ENCODE assay signal across 11 cellular contexts in the genomic region with DNA sequence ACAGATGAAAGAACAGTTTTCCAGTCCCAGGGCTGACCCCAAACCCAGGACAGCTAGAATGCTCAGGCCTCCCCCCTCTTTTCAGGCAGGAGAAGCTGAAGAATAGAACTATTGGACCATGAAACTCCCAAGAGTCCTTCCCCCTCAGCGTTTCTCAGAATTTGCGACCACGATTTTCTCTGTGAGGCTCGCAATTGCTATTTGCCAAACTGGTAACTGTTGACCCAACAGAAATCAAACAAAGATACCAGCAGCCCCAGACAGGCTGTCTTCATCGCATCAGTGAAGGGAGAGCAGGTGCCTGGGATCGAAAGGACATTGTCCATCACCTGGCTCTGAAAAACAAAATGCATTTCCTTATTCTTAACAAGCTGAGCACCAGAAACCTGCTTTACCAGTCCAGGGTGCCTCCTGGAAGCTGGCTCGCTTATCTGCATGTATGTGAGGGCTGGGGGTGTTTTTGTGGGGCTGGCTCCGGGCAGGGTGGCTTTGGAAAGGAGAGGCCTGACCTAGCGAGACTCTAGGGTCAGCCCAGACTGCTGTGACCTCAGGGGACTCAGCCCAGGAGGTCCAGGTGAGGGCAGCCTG. TPM values are rescaled to one million over a fixed set of nuclear protein-coding genes. Genes with fewer than 3 reads are reported as not detected.
DNase-seq lines count a peak whose midpoint lies in the region; ATAC-seq, FAIRE-seq and TF ChIP-seq lines count a peak whose summit lies in the region.
"Had no signal": no experiment of that assay in that cellular context is flagged by ENCODE, and none has a peak within 500 bp of the region (broad histone marks: within the 10 kb centered on the region; RNA-seq: fewer than 3 reads in every experiment).

No MANE protein-coding gene starts in this region.

- H3K79me1 ChIP-seq in mesendoderm (ENCODE audit: low read length): peaks cover 8% of the 10 kb centered on the region

- H3K4me3 ChIP-seq in HUES48 (ENCODE audit: low read depth, low read length) (no peak overlapping the region), PC-9 (peak overlapping the region; percentile 33; the same call in 1 of the 2 replicates), small intestine (ENCODE audit: low read depth in 1 of 2, low read length in 2 of 2) (no peak overlapping the region), mesendoderm (ENCODE audit: low read length) (no peak overlapping the region), Karpas-422 (ENCODE audit: low read length) (no peak overlapping the region)
- H3K4me3 ChIP-seq: vagina had no signal

- CTCF ChIA-PET in PC-9 (lab: Charles Lee): interaction anchor here (0.6 to 1.2 kb wide), 2 partner anchors 24 to 32 kb away, joined by 3 read pairs; no protein-coding TSS in a partner anchor

- no peak overlapping the region for H3K18ac ChIP-seq in mesendoderm (ENCODE audit: low read length)

- H3K23ac ChIP-seq in mesendoderm (ENCODE audit: low read length): no peak overlapping the region

- H3K9ac ChIP-seq in HUES48 (ENCODE audit: low read depth, low read length): no peak overlapping the region
- no peak overlapping the region for H3K9ac ChIP-seq in mesendoderm (ENCODE audit: low read length)
- no peak overlapping the region for H3K9ac ChIP-seq in Karpas-422 (ENCODE audit: low read length)

- H3K27ac ChIP-seq in HUES48 (ENCODE audit: low read depth, low read length) (peak overlapping the region; percentile 71), PC-9 (peak overlapping the region; percentile 85), small intestine (ENCODE audit: low read depth in 1 of 2, low read length in 1 of 2) (peak overlapping the region; percentile 63 to 87), mesendoderm (ENCODE audit: low read depth, low read length) (no peak overlapping the region), Karpas-422 (ENCODE audit: low read length) (no peak overlapping the region)
- H3K27ac ChIP-seq: vagina had no signal

- no peak for ATAC-seq in HG03469 (IDR thresholded peaks at IDR 0.05; ENCODE audit: unreplicated experiment)
- ATAC-seq: activated CD4-positive, alpha-beta T cell treated with anti-CD3 and anti-CD28 coated beads for 36 hours had no signal

- H3K56ac ChIP-seq in mesendoderm (ENCODE audit: low read length): no peak overlapping the region

- no TSS peak for BruUV-seq in PC-9 (replicated peaks; lab: Mats Ljungman, UMichigan)

- no peak overlapping the region for H2BK5ac ChIP-seq in mesendoderm (ENCODE audit: low read length)

- TF ChIP-seq CTCF in PC-9 (conservative IDR thresholded peaks at IDR 0.05): no peak

- H3K79me2 ChIP-seq in PC-9 (ENCODE audit: low read depth) (peaks cover 98% of the 10 kb centered on the region), mesendoderm (ENCODE audit: control insufficient read depth, insufficient read depth, low read length) (peaks cover 6% of the 10 kb centered on the region), Karpas-422 (ENCODE audit: low read length) (no peaks in the 10 kb centered on the region)

- peak overlapping the region; percentile 77 for H3K4me2 ChIP-seq in PC-9
- H3K4me2 ChIP-seq in mesendoderm (ENCODE audit: low read length): no peak overlapping the region
- H3K4me2 ChIP-seq in Karpas-422 (ENCODE audit: low read depth, low read length, poor library complexity, severe bottlenecking): no peak overlapping the region

- no peak overlapping the region for H2BK120ac ChIP-seq in mesendoderm (ENCODE audit: low read depth, low read length)

- peaks cover 4% of the 10 kb centered on the region for H4K20me1 ChIP-seq in PC-9 (ENCODE audit: insufficient read depth)
- no peaks in the 10 kb centered on the region for H4K20me1 ChIP-seq in Karpas-422 (ENCODE audit: insufficient read depth, low read depth, low read length)

- peaks cover 71% of the 10 kb centered on the region for H3F3A ChIP-seq in PC-9 (ENCODE audit: insufficient read depth, low read depth)

- H2BK15ac ChIP-seq in mesendoderm (replicated peaks; ENCODE audit: low read depth): no peak overlapping the region

- peak; percentile 80 to 96 for DNase-seq in PC-9
- DNase-seq in kidney tubule cell (ENCODE audit: low spot score): peak; percentile 42
- DNase-seq in small intestine: peak; percentile 89
- DNase-seq in inferior parietal cortex (ENCODE audit: extremely low spot score): no peak
- no peak for DNase-seq in mesendoderm
- DNase-seq in Karpas-422: no peak
- DNase-seq: activated CD4-positive, alpha-beta T cell treated with anti-CD3 and anti-CD28 coated beads for 36 hours; activated naive CD8-positive, alpha-beta T cell treated with anti-CD3 and anti-CD28 coated beads, Interleukin-2, amount 10 ng/mL, durations not matched to agents 7 days and 5 days had no signal

- POLR2A ChIA-PET in PC-9 (lab: Charles Lee; ENCODE audit: unreplicated experiment): interaction anchor here (0.7 to 0.9 kb wide), 3 partner anchors 14 to 49 kb away, joined by 3 to 6 read pairs (median 4); no protein-coding TSS in a partner anchor

- H3K27me3 ChIP-seq in HUES48 (ENCODE audit: control insufficient read depth, insufficient read depth, low read length) (no peaks in the 10 kb centered on the region), PC-9 (ENCODE audit: insufficient read depth, low read depth) (no peaks in the 10 kb centered on the region), small intestine (ENCODE audit: control insufficient read depth in 2 of 2, insufficient read depth in 2 of 2, low read length in 2 of 2) (no peaks in the 10 kb centered on the region), mesendoderm (ENCODE audit: insufficient read depth, low read length, poor library complexity) (no peaks in the 10 kb centered on the region), Karpas-422 (ENCODE audit: low read length) (no peaks in the 10 kb centered on the region)
- H3K27me3 ChIP-seq: vagina had no signal

- H3K9me3 ChIP-seq in HUES48 (ENCODE audit: control insufficient read depth, insufficient read depth, low read length) (no peaks in the 10 kb centered on the region), PC-9 (ENCODE audit: insufficient read depth, low read depth) (no peaks in the 10 kb centered on the region), small intestine (ENCODE audit: control insufficient read depth, low read depth) (no peaks in the 10 kb centered on the region), Karpas-422 (ENCODE audit: low read length) (no peaks in the 10 kb centered on the region)
- H3K9me3 ChIP-seq: vagina had no signal

- H4K8ac ChIP-seq in mesendoderm (ENCODE audit: low read depth, low read length): no peak overlapping the region

- H2AK5ac ChIP-seq in mesendoderm (ENCODE audit: low read length): no peak overlapping the region

- no peak overlapping the region for H2AFZ ChIP-seq in PC-9
- no peak overlapping the region for H2AFZ ChIP-seq in Karpas-422 (ENCODE audit: low read length)

- no peaks in the 10 kb centered on the region for H3K9me2 ChIP-seq in PC-9 (ENCODE audit: insufficient read depth)
- no peaks in the 10 kb centered on the region for H3K9me2 ChIP-seq in Karpas-422 (replicated peaks; ENCODE audit: insufficient read depth, low read length)

- H3K36me3 ChIP-seq in HUES48 (ENCODE audit: control insufficient read depth, insufficient read depth, low read length) (no peaks in the 10 kb centered on the region), PC-9 (ENCODE audit: low read depth) (no peaks in the 10 kb centered on the region), small intestine (ENCODE audit: control insufficient read depth in 2 of 2, insufficient read depth in 2 of 2, low read length in 2 of 2) (no peaks in the 10 kb centered on the region), mesendoderm (ENCODE audit: control insufficient read depth, insufficient read depth, low read length) (no peaks in the 10 kb centered on the region), Karpas-422 (ENCODE audit: insufficient read depth, low read length) (no peaks in the 10 kb centered on the region)
- H3K36me3 ChIP-seq: vagina had no signal

- H3K4me1 ChIP-seq in HUES48 (ENCODE audit: control insufficient read depth, insufficient read depth, low read length): peaks cover 21% of the 10 kb centered on the region
- peaks cover 81% of the 10 kb centered on the region for H3K4me1 ChIP-seq in PC-9 (replicated peaks; ENCODE audit: insufficient read depth)
- H3K4me1 ChIP-seq in small intestine (ENCODE audit: control insufficient read depth in 2 of 2, insufficient read depth in 1 of 2, low read depth in 1 of 2, low read length in 1 of 2): peaks cover 0 to 13% of the 10 kb centered on the region in 2 donors
- H3K4me1 ChIP-seq in mesendoderm (ENCODE audit: control insufficient read depth, low read depth, low read length): no peaks in the 10 kb centered on the region
- H3K4me1 ChIP-seq in Karpas-422 (ENCODE audit: low read length): no peaks in the 10 kb centered on the region
- H3K4me1 ChIP-seq: vagina had no signal

- intact Hi-C loops in PC-9 (cut with micrococcal nuclease; ENCODE audit: unreplicated experiment): loop anchor here (1.0 to 10.0 kb wide), 7 partner anchors 21 to 1839 kb away; no protein-coding TSS in a partner anchor

- H3K4ac ChIP-seq in mesendoderm (ENCODE audit: low read depth, low read length): no peak overlapping the region

- no peak for FAIRE-seq in small intestine (lab: Jason Lieb, UNC)

- WGBS in small intestine, 3 donors: 13 to 52% (median 17%) methylated on average over 9 of the region's 9 CpGs
- no CpG with 5 or more reads among the region's 9 CpGs for WGBS in mesendoderm (ENCODE audit: extremely low coverage, insufficient coverage, low lambda C conversion rate)

- no peak overlapping the region for H4K5ac ChIP-seq in mesendoderm (ENCODE audit: low read length)

RNA-seq across cellular contexts. Expression of a gene that starts 24.6 kb away (rescaled TPM):
- total RNA-seq in PC-9 (2021): 79.5 and 97.7 TPM in 2 replicates
- 10 to 100 TPM; 22.8 to 65.1 (median 49.6) TPM for polyA plus RNA-seq in small intestine
- polyA plus RNA-seq in mesendoderm (2013, experiment 1 of 2): 23.3 TPM
- polyA plus RNA-seq in mesendoderm (2013, experiment 2 of 2): 24.1 TPM
- total RNA-seq in Karpas-422 (2014; rRNA removed; shearing (Covaris generic); ENCODE audit: low replicate concordance): not detected in 2 replicates

Comparison
In these comparisons a context has a peak if more than half of its experiments do, and no peak if none do; other contexts are left out.
1. H3K27ac ChIP-seq: peak in HUES48 (single experiment), PC-9 (single experiment) and small intestine (2 of 2); none in mesendoderm (single experiment) and Karpas-422 (single experiment).
2. DNase-seq: peak in PC-9 (2 of 2), kidney tubule cell (single experiment) and small intestine (single experiment); none in inferior parietal cortex (single experiment), mesendoderm (single experiment) and Karpas-422 (single experiment).
3. RNA of a gene that starts 24.6 kb away (total RNA-seq): 79.5 to 97.7 TPM in PC-9; not detected in Karpas-422; every median in the first group is over 10 times any median in the second.